Comparison of ENCODE assay signal across 28 cellular contexts in genomic region chr2:202184557-202184956, GRCh38.
"Had no signal": no experiment of that assay in that cellular context is flagged by ENCODE, and none has a peak within 500 bp of the region (broad histone marks: within the 10 kb centered on the region; RNA-seq: fewer than 3 reads in every experiment).

No MANE protein-coding gene starts in this region.

- H3K27ac ChIP-seq: hepatocyte, lower lobe of right lung, neural progenitor cell, neutrophil, parathyroid adenoma, right atrium auricular region, skin epidermis, stomach, testis, thyroid gland, transverse colon, upper lobe of left lung had no signal

- FAIRE-seq: urothelium cell line had no signal

- ATAC-seq: left ventricle myocardium superior; lower lobe of right lung; natural killer cell; sciatic nerve; stimulated activated naive B cell treated with anti-CD40 and anti-IgM and Interleukin-4, amounts not matched to agents 10 μg/mL and 1 μg/mL and 100 μg/mL, for 72 hours; stimulated activated naive CD8-positive, alpha-beta T cell treated with anti-CD3 and anti-CD28 coated beads, Interleukin-15, Interleukin-2, amounts not matched to agents 100 U/mL and 50 U/mL, for 24 hours had no signal

- H3K36me3 ChIP-seq: lower lobe of right lung, neural progenitor cell, neutrophil, right atrium auricular region, stomach, thyroid gland, transverse colon, upper lobe of left lung had no signal

- H3K9me3 ChIP-seq: lower lobe of right lung, neutrophil, right atrium auricular region, stomach, testis, thyroid gland, transverse colon, upper lobe of left lung had no signal

- H3K36me3 Mint-ChIP-seq: naive B cell; natural killer cell; neural progenitor cell; stimulated activated naive B cell treated with anti-CD40 and anti-IgM and Interleukin-4, amounts not matched to agents 10 μg/mL and 1 μg/mL and 100 μg/mL, for 72 hours had no signal

- H3K4me2 ChIP-seq: hepatocyte, neural progenitor cell had no signal

- DNase-seq: islet precursor cell; left ventricle myocardium superior; lower lobe of right lung; mammary epithelial cell; mesenchymal stem cell; naive B cell; natural killer cell; nephron progenitor cell; occipital lobe; stimulated activated CD4-positive, alpha-beta T cell treated with anti-CD3 and anti-CD28 coated beads, Interleukin-12 subunit alpha, Interleukin-12 subunit beta, amount 100 ng/mL, for 4 hours; stimulated activated CD4-positive, alpha-beta T cell treated with anti-CD3 and anti-CD28 coated beads, Interleukin-15, amount 100 ng/mL, for 24 hours; stimulated activated CD4-positive, alpha-beta T cell treated with anti-CD3 and anti-CD28 coated beads, Interleukin-2, amount 100 ng/mL, for 24 hours; stimulated activated CD4-positive, alpha-beta T cell treated with anti-CD3 and anti-CD28 coated beads, Interleukin-4, amount 100 ng/mL, for 1 hour; stimulated activated naive B cell treated with anti-CD40 and anti-IgM and Interleukin-4, amounts not matched to agents 10 μg/mL and 1 μg/mL and 100 μg/mL, for 72 hours; stimulated activated naive CD8-positive, alpha-beta T cell treated with anti-CD3 and anti-CD28 coated beads, Interleukin-15, Interleukin-2, amounts not matched to agents 100 U/mL and 50 U/mL, for 24 hours; stomach; testis; thyroid gland; transverse colon; upper lobe of left lung had no signal

- H3K27me3 ChIP-seq: hepatocyte, neural progenitor cell, right atrium auricular region, stomach, testis, thyroid gland, transverse colon, upper lobe of left lung had no signal

- H2AFZ ChIP-seq: hepatocyte, neural progenitor cell, parathyroid adenoma had no signal

- H3K4me1 Mint-ChIP-seq: naive B cell; natural killer cell; neural progenitor cell; stimulated activated naive B cell treated with anti-CD40 and anti-IgM and Interleukin-4, amounts not matched to agents 10 μg/mL and 1 μg/mL and 100 μg/mL, for 72 hours had no signal

- H3K4me3 ChIP-seq: hepatocyte, lower lobe of right lung, neural progenitor cell, right atrium auricular region, skin epidermis, stomach, testis, thyroid gland, transverse colon, upper lobe of left lung had no signal

- H3K9ac ChIP-seq: neural progenitor cell, parathyroid adenoma had no signal

- H3K9me3 Mint-ChIP-seq: natural killer cell; stimulated activated naive B cell treated with anti-CD40 and anti-IgM and Interleukin-4, amounts not matched to agents 10 μg/mL and 1 μg/mL and 100 μg/mL, for 72 hours had no signal

- H3K4me3 Mint-ChIP-seq: naive B cell; natural killer cell; nephron progenitor cell; neural progenitor cell; stimulated activated naive B cell treated with anti-CD40 and anti-IgM and Interleukin-4, amounts not matched to agents 10 μg/mL and 1 μg/mL and 100 μg/mL, for 72 hours had no signal

- H3K4me1 ChIP-seq: lower lobe of right lung, neural progenitor cell, parathyroid adenoma, right atrium auricular region, stomach, testis, thyroid gland, transverse colon, upper lobe of left lung had no signal

- H3K27ac Mint-ChIP-seq: naive B cell; natural killer cell; nephron progenitor cell; neural progenitor cell; stimulated activated naive B cell treated with anti-CD40 and anti-IgM and Interleukin-4, amounts not matched to agents 10 μg/mL and 1 μg/mL and 100 μg/mL, for 72 hours had no signal

- H3K79me2 ChIP-seq: hepatocyte, parathyroid adenoma had no signal
